ENCODE assay signal across 1 cellular context in the genomic region with DNA sequence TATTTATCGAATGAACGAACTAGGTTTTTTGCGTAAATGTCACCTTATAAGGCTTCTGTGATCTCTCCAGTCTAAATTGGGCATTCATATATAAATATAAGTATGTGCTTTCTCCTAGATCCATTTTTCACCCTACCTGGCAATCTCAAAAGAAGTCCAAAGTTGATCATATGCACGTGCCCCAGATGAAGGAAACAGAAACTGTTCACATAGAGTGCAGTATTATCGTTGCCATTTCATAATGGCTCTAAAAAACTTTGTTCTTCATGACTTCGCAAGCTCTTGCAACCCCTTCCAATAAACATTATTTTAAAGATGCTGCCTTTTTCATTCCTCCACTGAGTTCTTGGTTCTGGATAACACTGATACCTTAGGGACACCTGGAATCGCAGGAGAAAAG.
TF ChIP-seq lines count a peak whose summit lies in the region.

No MANE protein-coding gene starts in this region.

TF ChIP-seq in K562, 482 proteins besides CTCF, POLR2A, EP300 and RAD21 (continued from another document):
- no peak for TF ChIP-seq RNF2 (IDR thresholded peaks at IDR 0.05)
- TF ChIP-seq ZC3H11A (IDR thresholded peaks at IDR 0.05; ENCODE audit: low read depth, low read length): no peak
TF ChIP-seq in K562: peak in this region for 1.
